10 cellular contexts compared by ENCODE assay signal in the genomic region with DNA sequence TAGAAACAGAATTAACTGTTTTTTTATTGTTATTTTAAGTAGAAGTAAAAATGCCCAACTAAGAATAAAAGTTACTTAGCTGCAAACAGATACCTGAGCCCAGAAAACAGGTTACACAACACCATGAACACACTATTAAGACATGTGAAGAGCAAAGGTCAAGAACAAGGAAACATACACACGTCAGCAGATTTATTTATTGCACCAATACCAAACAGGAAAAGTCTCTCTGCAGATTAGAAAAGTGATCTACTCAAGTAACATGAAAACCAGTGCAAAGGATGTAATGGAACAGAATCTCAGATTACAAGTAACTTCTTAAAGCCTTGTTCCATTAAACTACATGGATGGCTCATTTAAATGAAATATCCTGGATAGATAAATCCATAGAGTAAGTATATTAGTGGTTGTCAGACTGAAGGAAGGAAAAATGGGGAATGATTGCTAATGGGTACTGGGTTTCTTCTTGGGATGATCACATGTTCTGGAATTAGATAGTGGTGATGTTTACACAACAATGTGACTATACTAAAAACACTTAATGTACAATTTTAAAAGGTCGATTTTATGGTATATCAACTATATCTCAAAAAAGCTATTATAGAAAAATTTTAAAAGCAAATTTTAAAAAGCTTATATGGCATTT. TPM values are rescaled to one million over a fixed set of nuclear protein-coding genes. Genes with fewer than 3 reads are reported as not detected.
DNase-seq lines count a peak whose midpoint lies in the region; ATAC-seq lines count a peak whose summit lies in the region.
"Had no signal": no experiment of that assay in that cellular context is flagged by ENCODE, and none has a peak within 500 bp of the region (broad histone marks: within the 10 kb centered on the region; RNA-seq: fewer than 3 reads in every experiment).

No MANE protein-coding gene starts in this region.

- H3K4me3 ChIP-seq in SK-N-MC, result no peak overlapping the region

- ATAC-seq in GM19463 (IDR thresholded peaks at IDR 0.05; ENCODE audit: unreplicated experiment), result no peak

- H3K36me3 ChIP-seq in SK-N-MC (ENCODE audit: insufficient read depth, low read length), result peaks cover 5% of the 10 kb centered on the region

- no peaks in the 10 kb centered on the region for H3K9me3 ChIP-seq in SK-N-MC (ENCODE audit: low read depth, low read length)

- no peak overlapping the region for H3K9ac ChIP-seq in SK-N-MC (ENCODE audit: insufficient read length)

- no peak overlapping the region for H3K27ac ChIP-seq in SK-N-MC

- DNase-seq in HCEC 1CT (peak; percentile 78), SK-N-MC (ENCODE audit: low read depth, low spot score) (peak; percentile 42), fibroblast of peridontal ligament (ENCODE audit: extremely low read depth) (peak; percentile 41), renal cortical epithelial cell (ENCODE audit: low read depth) (peak; percentile 81), NCI-H146 treated with DMSO at 0.1 percent for 48 hours (lab: John Stamatoyannopoulos, UW; ENCODE audit: unreplicated experiment) (no peak), cerebellum (ENCODE audit: low spot score) (no peak), T-helper 9 cell (no peak)
- DNase-seq: islet precursor cell, NCI-H187 treated with DMSO at 0.1 percent for 48 hours had no signal

RNA-seq across cellular contexts. Expression of a gene that starts 6.1 kb away (rescaled TPM):
- 55.9 and 104 TPM in 2 replicates for total RNA-seq in renal cortical epithelial cell
- 23.4 TPM for total RNA-seq in cerebellum

RNA-seq across cellular contexts. Expression of a gene that starts 22.1 kb away (rescaled TPM):
- 25.7 and 47.5 TPM in 2 replicates for total RNA-seq in renal cortical epithelial cell
- 23.4 TPM for total RNA-seq in cerebellum

Comparison
In these comparisons a context has a peak if more than half of its experiments do, and no peak if none do; other contexts are left out.
1. DNase-seq: peak in HCEC 1CT (single experiment), SK-N-MC (single experiment), fibroblast of peridontal ligament (single experiment) and renal cortical epithelial cell (single experiment); none in NCI-H146 treated with DMSO at 0.1 percent for 48 hours (single experiment), cerebellum (single experiment) and T-helper 9 cell (single experiment).